ENCODE assay signal across 36 cellular contexts in genomic region chr3:174335324-174335723, GRCh38.
"Had no signal": no experiment of that assay in that cellular context is flagged by ENCODE, and none has a peak within 500 bp of the region (broad histone marks: within the 10 kb centered on the region; RNA-seq: fewer than 3 reads in every experiment).

No MANE protein-coding gene starts in this region.

- H3K36me3 Mint-ChIP-seq: activated CD4-positive, alpha-beta memory T cell treated with anti-CD3 and anti-CD28 coated beads for 36 hours; activated naive CD4-positive, alpha-beta T cell treated with anti-CD3 and anti-CD28 coated beads, Interleukin-2, amount 50 U/mL, for 72 hours; activated naive CD8-positive, alpha-beta T cell treated with anti-CD3 and anti-CD28 coated beads for 36 hours had no signal

- H3K4me1 ChIP-seq: adrenal gland, body of pancreas, breast epithelium had no signal

- H3K27me3 Mint-ChIP-seq: activated B cell treated with CpG ODN at 0.5 μM for 24 hours; activated CD4-positive, alpha-beta memory T cell treated with anti-CD3 and anti-CD28 coated beads for 36 hours; activated CD4-positive, alpha-beta T cell treated with anti-CD3 and anti-CD28 coated beads, Interleukin-2, amount 10 ng/mL, durations not matched to agents 24 days and 14 days; activated CD8-positive, alpha-beta T cell treated with anti-CD3 and anti-CD28 coated beads for 36 hours; activated naive CD8-positive, alpha-beta T cell treated with anti-CD3 and anti-CD28 coated beads for 36 hours; activated T-helper 17 cell treated with anti-CD3 and anti-CD28 coated beads, Interleukin-2, amount 50 U/mL, for 72 hours had no signal

- H3K27me3 ChIP-seq: adrenal gland, body of pancreas, brain microvascular endothelial cell, breast epithelium had no signal

- H3K27ac ChIP-seq: adrenal gland, body of pancreas, brain microvascular endothelial cell, breast epithelium, VCaP had no signal

- H3K36me3 ChIP-seq: adrenal gland, brain microvascular endothelial cell, breast epithelium had no signal

- H3K9me3 ChIP-seq: adrenal gland, body of pancreas, breast epithelium had no signal

- DNase-seq: activated B cell treated with CpG ODN at 0.5 μM for 24 hours; activated CD4-positive, alpha-beta memory T cell treated with anti-CD3 and anti-CD28 coated beads for 36 hours; activated CD4-positive, alpha-beta T cell treated with anti-CD3 and anti-CD28 coated beads for 4 hours; activated CD4-positive, alpha-beta T cell treated with anti-CD3 and anti-CD28 coated beads, Interleukin-2, amount 10 ng/mL, durations not matched to agents 24 days and 14 days; activated CD4-positive, alpha-beta T cell treated with anti-CD3 and anti-CD28 coated beads, Interleukin-2, amount 50 U/mL, for 1 hour; activated CD4-positive, alpha-beta T cell treated with anti-CD3 and anti-CD28 coated beads, Interleukin-2, amount 50 U/mL, for 4 hours; activated CD4-positive, CD25-positive, alpha-beta regulatory T cell treated with anti-CD3 and anti-CD28 coated beads, Interleukin-2, amount 50 U/mL, for 72 hours; activated CD8-positive, alpha-beta memory T cell treated with anti-CD3 and anti-CD28 coated beads, Interleukin-2, amount 50 U/mL, for 4 hours; activated CD8-positive, alpha-beta T cell treated with anti-CD3 and anti-CD28 coated beads for 36 hours; activated effector memory CD4-positive, alpha-beta T cell treated with anti-CD3 and anti-CD28 coated beads, Interleukin-2, amount 50 U/mL, for 16 hours; activated gamma-delta T cell treated with Interleukin-2 at 50 U/mL for 16 hours; activated naive CD4-positive, alpha-beta T cell; activated naive CD4-positive, alpha-beta T cell treated with anti-CD3 and anti-CD28 coated beads for 36 hours; activated naive CD4-positive, alpha-beta T cell treated with anti-CD3 and anti-CD28 coated beads, Interleukin-2, amount 50 U/mL, for 16 hours; activated naive CD8-positive, alpha-beta T cell treated with anti-CD3 and anti-CD28 coated beads for 36 hours; activated T-cell treated with anti-CD3 and anti-CD28 coated beads for 4 hours; activated T-cell treated with anti-CD3 and anti-CD28 coated beads, Interleukin-2, amount 50 U/mL, for 1 hour; activated T-cell treated with anti-CD3 and anti-CD28 coated beads, Interleukin-2, amount 50 U/mL, for 4 hours; activated T-cell treated with anti-CD3 and anti-CD28 coated beads, Interleukin-2, amount 50 U/mL, for 72 hours; adrenal gland; amniotic stem cell; aorta; body of pancreas; brain microvascular endothelial cell; central memory CD4-positive, alpha-beta T cell; T-helper 2 cell; T-helper 9 cell had no signal

- H3K4me3 Mint-ChIP-seq: activated B cell treated with CpG ODN at 0.5 μM for 24 hours; activated CD4-positive, alpha-beta memory T cell treated with anti-CD3 and anti-CD28 coated beads for 36 hours; activated CD4-positive, alpha-beta T cell treated with anti-CD3 and anti-CD28 coated beads, Interleukin-2, amount 10 ng/mL, durations not matched to agents 24 days and 14 days; activated CD8-positive, alpha-beta T cell treated with anti-CD3 and anti-CD28 coated beads for 36 hours; activated naive CD4-positive, alpha-beta T cell treated with anti-CD3 and anti-CD28 coated beads for 36 hours; activated naive CD8-positive, alpha-beta T cell treated with anti-CD3 and anti-CD28 coated beads for 36 hours; activated T-cell treated with anti-CD3 and anti-CD28 coated beads, Interleukin-2, amount 50 U/mL, for 4 hours; activated T-cell treated with anti-CD3 and anti-CD28 coated beads, Interleukin-2, amount 50 U/mL, for 72 hours; activated T-helper 1 cell treated with anti-CD3 and anti-CD28 coated beads, Interleukin-12 subunit alpha, Interleukin-12 subunit beta, Interleukin-2, Interleukin-4 antibody, amounts not matched to agents 30 ng/mL and 10 ng/mL and 1 ng/mL, durations not matched to agents 14 hours and 24 hours and 36 hours; activated T-helper 17 cell treated with anti-CD3 and anti-CD28 coated beads, Interleukin-2, amount 50 U/mL, for 72 hours; T-helper 1 cell treated with Interleukin-12 subunit alpha and Interleukin-12 subunit beta and Interleukin-4 antibody, amounts not matched to agents 30 μg/mL and 1 μg/mL, for 36 hours; T-helper 2 cell treated with Interferon-gamma antibody and Interleukin-4, amounts not matched to agents 5 μg/mL and 100 μg/mL, for 36 hours had no signal

- H3K9me3 Mint-ChIP-seq: activated CD4-positive, alpha-beta T cell treated with anti-CD3 and anti-CD28 coated beads, Interleukin-2, amount 10 ng/mL, durations not matched to agents 24 days and 14 days; activated T-cell treated with anti-CD3 and anti-CD28 coated beads, Interleukin-2, amount 50 U/mL, for 4 hours; T-helper 2 cell treated with Interferon-gamma antibody and Interleukin-4, amounts not matched to agents 5 μg/mL and 100 μg/mL, for 36 hours had no signal

- ATAC-seq: activated CD8-positive, alpha-beta T cell treated with anti-CD3 and anti-CD28 coated beads for 36 hours; activated naive CD4-positive, alpha-beta T cell treated with anti-CD3 and anti-CD28 coated beads, Interleukin-2, amount 50 U/mL, for 72 hours; activated T-cell treated with anti-CD3 and anti-CD28 coated beads, Interleukin-2, amount 50 U/mL, for 4 hours; activated T-cell treated with anti-CD3 and anti-CD28 coated beads, Interleukin-2, amount 50 U/mL, for 72 hours; activated T-helper 17 cell treated with anti-CD3 and anti-CD28 coated beads, Interleukin-2, amount 50 U/mL, for 72 hours; body of pancreas had no signal

- H3K27ac Mint-ChIP-seq: activated B cell treated with CpG ODN at 0.5 μM for 24 hours; activated CD4-positive, alpha-beta memory T cell treated with anti-CD3 and anti-CD28 coated beads for 36 hours; activated CD4-positive, alpha-beta T cell treated with anti-CD3 and anti-CD28 coated beads, Interleukin-2, amount 10 ng/mL, durations not matched to agents 24 days and 14 days; activated CD8-positive, alpha-beta T cell treated with anti-CD3 and anti-CD28 coated beads for 36 hours; activated naive CD4-positive, alpha-beta T cell treated with anti-CD3 and anti-CD28 coated beads for 36 hours; activated naive CD4-positive, alpha-beta T cell treated with anti-CD3 and anti-CD28 coated beads, Interleukin-2, amount 50 U/mL, for 72 hours; activated naive CD8-positive, alpha-beta T cell treated with anti-CD3 and anti-CD28 coated beads for 36 hours; activated T-cell treated with anti-CD3 and anti-CD28 coated beads, Interleukin-2, amount 50 U/mL, for 72 hours; activated T-helper 1 cell treated with anti-CD3 and anti-CD28 coated beads, Interleukin-12 subunit alpha, Interleukin-12 subunit beta, Interleukin-2, Interleukin-4 antibody, amounts not matched to agents 30 ng/mL and 10 ng/mL and 1 ng/mL, durations not matched to agents 14 hours and 24 hours and 36 hours; activated T-helper 17 cell treated with anti-CD3 and anti-CD28 coated beads, Interleukin-2, amount 50 U/mL, for 72 hours; T-helper 1 cell treated with Interleukin-12 subunit alpha and Interleukin-12 subunit beta and Interleukin-4 antibody, amounts not matched to agents 30 μg/mL and 1 μg/mL, for 36 hours; T-helper 2 cell treated with Interferon-gamma antibody and Interleukin-4, amounts not matched to agents 5 μg/mL and 100 μg/mL, for 36 hours had no signal

- FAIRE-seq: astrocyte, TTC549 had no signal

- H3K4me3 ChIP-seq: adrenal gland, body of pancreas, breast epithelium had no signal

- H3K4me1 Mint-ChIP-seq: activated B cell treated with CpG ODN at 0.5 μM for 24 hours; activated CD4-positive, alpha-beta T cell treated with anti-CD3 and anti-CD28 coated beads, Interleukin-2, amount 10 ng/mL, durations not matched to agents 24 days and 14 days; activated naive CD8-positive, alpha-beta T cell treated with anti-CD3 and anti-CD28 coated beads for 36 hours; activated T-helper 17 cell treated with anti-CD3 and anti-CD28 coated beads, Interleukin-2, amount 50 U/mL, for 72 hours had no signal
